ENCODE assay signal across 8 cellular contexts in the genomic region with DNA sequence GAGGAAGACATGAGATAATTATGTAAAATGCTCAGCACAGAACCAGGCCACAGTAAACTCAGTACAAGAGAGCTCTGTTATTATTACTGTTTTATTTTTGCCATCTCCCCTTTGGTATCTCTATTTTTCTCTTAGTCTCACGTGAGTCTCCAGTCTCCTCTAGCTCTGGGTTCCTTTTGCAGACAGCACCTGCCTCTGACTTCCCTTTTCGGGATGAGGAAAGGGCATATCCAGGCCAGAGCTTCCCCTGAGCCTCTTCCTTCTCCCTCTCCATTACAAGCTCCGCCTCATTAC. TPM values are rescaled to one million over a fixed set of nuclear protein-coding genes. Genes with fewer than 3 reads are reported as not detected.
DNase-seq lines count a peak whose midpoint lies in the region; ATAC-seq and TF ChIP-seq lines count a peak whose summit lies in the region.

No MANE protein-coding gene starts in this region.

- peaks cover 1% of the 10 kb centered on the region for H3K27me3 Mint-ChIP-seq in T-helper 17 cell

- CTCF ChIA-PET in BJ (lab: Yijun Ruan, JAX) = interaction anchor here (1.1 to 3.4 kb wide), 5 partner anchors 9 to 287 kb away, joined by 3 to 10 read pairs (median 4); no protein-coding TSS in a partner anchor

- POLR2A ChIA-PET in BJ (lab: Charles Lee) = interaction anchor here (0.6 kb wide), 1 partner anchor 275 kb away, joined by 6 read pairs; no protein-coding TSS in a partner anchor

- DNase-seq in BJ (ENCODE audit: low read depth) (no peak), T-helper 17 cell (no peak), foreskin melanocyte (peak; percentile 64), retinal pigment epithelial cell (ENCODE audit: low read depth) (no peak), GM20000 (ENCODE audit: low spot score) (no peak), LoVo (ENCODE audit: low spot score) (no peak)

- peak overlapping the region; percentile 98 for H3K27ac Mint-ChIP-seq in T-helper 17 cell

- peak overlapping the region; percentile 95 for H3K4me3 Mint-ChIP-seq in T-helper 17 cell

- H3K4me1 Mint-ChIP-seq in T-helper 17 cell = peaks cover 35% of the 10 kb centered on the region

- peaks cover 4% of the 10 kb centered on the region for H3K36me3 Mint-ChIP-seq in T-helper 17 cell (ENCODE audit: low read depth)

- TF ChIP-seq CTCF in BJ (IDR thresholded peaks at IDR 0.05; ENCODE audit: insufficient read depth, low read depth, low read length) = no peak
- TF ChIP-seq CTCF in retinal pigment epithelial cell (conservative IDR thresholded peaks at IDR 0.05; ENCODE audit: low read depth, low read length) = no peak
- TF ChIP-seq CTCF in GM20000 (IDR thresholded peaks at IDR 0.05; ENCODE audit: extremely low read depth, missing control alignments) = no peak

- no peaks in the 10 kb centered on the region for H3K9me3 ChIP-seq in T-helper 17 cell (ENCODE audit: control insufficient read depth, low read length, poor library complexity, severe bottlenecking)

- H3K27me3 ChIP-seq in BJ (ENCODE audit: control insufficient read depth, insufficient read depth, low read length) = peaks cover 4% of the 10 kb centered on the region

- peak; percentile 4 for ATAC-seq in HG03196 (IDR thresholded peaks at IDR 0.05; ENCODE audit: unreplicated experiment)
- no peak for ATAC-seq in T-helper 17 cell
- no peak for ATAC-seq in HG02759 (IDR thresholded peaks at IDR 0.05; ENCODE audit: unreplicated experiment)

- H3K36me3 ChIP-seq in BJ (ENCODE audit: control insufficient read depth, insufficient read depth, low read length) = no peaks in the 10 kb centered on the region

- H3K4me3 ChIP-seq in BJ (ENCODE audit: low read depth, low read length) (peak overlapping the region; percentile 44; the same call in 1 of the 2 replicates), retinal pigment epithelial cell (ENCODE audit: low read length) (peak overlapping the region; percentile 60)

RNA-seq across cellular contexts. Expression of gene CNFN, which starts 6.1 kb away (rescaled TPM):
- polyA plus RNA-seq in BJ (2011; rRNA removed) = 0.38 and 0.78 TPM in 2 replicates
- polyA minus RNA-seq in BJ (2011; rRNA and poly(A)+ RNA removed) = 0.66 TPM in 1 of 2 replicates, not detected in the other
- total RNA-seq in T-helper 17 cell = not detected

RNA-seq across cellular contexts. Expression of gene LIPE, which starts 31.0 kb away (rescaled TPM):
- 1.9 and 3.3 TPM in 2 replicates for polyA plus RNA-seq in BJ (2011; rRNA removed)
- polyA minus RNA-seq in BJ (2011; rRNA and poly(A)+ RNA removed) = 4.1 and 4.2 TPM in 2 replicates
- 10 to 100 TPM; 14.5 to 16.9 TPM for total RNA-seq in T-helper 17 cell

RNA-seq across cellular contexts. Expression of gene CXCL17, which starts 46.6 kb away (rescaled TPM):
- not detected in 2 replicates for polyA plus RNA-seq in BJ (2011; rRNA removed)
- polyA minus RNA-seq in BJ (2011; rRNA and poly(A)+ RNA removed) = not detected in 2 replicates
- not detected for total RNA-seq in T-helper 17 cell
